ENCODE assay signal across 17 cellular contexts in the genomic region with DNA sequence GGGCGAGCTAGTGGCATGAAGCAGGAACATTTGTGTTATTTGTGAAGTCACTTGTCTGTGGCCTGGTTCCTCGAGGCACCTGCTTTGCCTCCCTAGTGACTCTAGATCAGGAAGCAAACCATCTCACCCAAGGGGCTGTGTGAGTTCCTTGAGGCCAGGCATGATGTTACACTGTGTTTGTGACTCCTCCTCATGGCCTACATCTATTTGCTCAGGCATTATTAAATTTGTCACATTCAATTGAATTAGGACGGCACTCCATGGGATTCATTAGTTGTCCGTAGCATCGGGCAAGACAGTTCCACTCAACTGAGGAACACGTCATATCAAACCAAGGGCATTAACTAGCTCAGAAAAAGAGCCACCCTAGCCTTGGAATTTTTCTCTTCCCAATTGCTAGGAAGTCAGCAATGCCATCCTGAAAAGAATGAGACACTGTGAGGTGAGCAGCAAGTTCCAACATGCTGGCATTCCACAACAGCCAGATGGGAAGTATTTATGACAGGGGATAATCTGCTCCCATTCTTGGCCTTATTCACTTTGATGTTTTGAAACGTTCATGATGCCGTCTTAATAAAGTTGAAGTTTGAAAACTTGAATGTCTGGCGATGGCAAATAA. TPM values are rescaled to one million over a fixed set of nuclear protein-coding genes. Genes with fewer than 3 reads are reported as not detected.
"Had no signal": no experiment of that assay in that cellular context is flagged by ENCODE, and none has a peak within 500 bp of the region (broad histone marks: within the 10 kb centered on the region; RNA-seq: fewer than 3 reads in every experiment).

No MANE protein-coding gene starts in this region.

- FAIRE-seq: endometrium had no signal

- H2AFZ ChIP-seq: parathyroid adenoma had no signal

- H3K36me3 Mint-ChIP-seq: natural killer cell had no signal

- H3K36me3 ChIP-seq: thyroid gland had no signal

- ATAC-seq: activated T-cell treated with anti-CD3 and anti-CD28 coated beads, Interleukin-2, amount 50 U/mL, for 4 hours; esophagus mucosa; left cardiac atrium; natural killer cell had no signal

- H3K27me3 ChIP-seq: brain microvascular endothelial cell, thyroid gland had no signal

- H3K79me2 ChIP-seq: parathyroid adenoma had no signal

- H3K4me3 ChIP-seq: thyroid gland had no signal

- H3K9me3 ChIP-seq: thyroid gland had no signal

- H3K27ac Mint-ChIP-seq: activated naive CD4-positive, alpha-beta T cell treated with anti-CD3 and anti-CD28 coated beads for 36 hours; natural killer cell had no signal

- H3K27ac ChIP-seq: brain microvascular endothelial cell, parathyroid adenoma, thyroid gland, VCaP had no signal

- H3K4me3 Mint-ChIP-seq: activated naive CD4-positive, alpha-beta T cell treated with anti-CD3 and anti-CD28 coated beads for 36 hours; activated T-cell treated with anti-CD3 and anti-CD28 coated beads, Interleukin-2, amount 50 U/mL, for 4 hours; natural killer cell had no signal

- H3K9ac ChIP-seq: parathyroid adenoma had no signal

- DNase-seq: activated CD8-positive, alpha-beta memory T cell treated with anti-CD3 and anti-CD28 coated beads, Interleukin-2, amount 50 U/mL, for 4 hours; activated naive CD4-positive, alpha-beta T cell treated with anti-CD3 and anti-CD28 coated beads for 36 hours; activated T-cell treated with anti-CD3 and anti-CD28 coated beads, Interleukin-2, amount 50 U/mL, for 4 hours; aorta; brain microvascular endothelial cell; cerebellar nuclear complex; cortex of kidney; left cardiac atrium; natural killer cell; stimulated activated CD4-positive, alpha-beta T cell treated with anti-CD3 and anti-CD28 coated beads, Interleukin-2, amount 100 ng/mL, for 24 hours; stimulated activated naive CD4-positive, alpha-beta T cell treated with Interleukin-2 at 50 U/mL for 16 hours; T-helper 2 cell; thyroid gland had no signal

- H3K4me1 ChIP-seq: parathyroid adenoma, thyroid gland had no signal

- H3K9me3 Mint-ChIP-seq: activated naive CD4-positive, alpha-beta T cell treated with anti-CD3 and anti-CD28 coated beads for 36 hours; activated T-cell treated with anti-CD3 and anti-CD28 coated beads, Interleukin-2, amount 50 U/mL, for 4 hours; natural killer cell had no signal

RNA-seq across cellular contexts. Expression of a gene that starts 17.2 kb away (rescaled TPM):
- total RNA-seq: activated naive CD4-positive, alpha-beta T cell treated with anti-CD3 and anti-CD28 coated beads for 36 hours had no signal
